Comparison of ENCODE assay signal across 14 cellular contexts in genomic region chrX:41118156-41118555, GRCh38. TPM values are rescaled to one million over a fixed set of nuclear protein-coding genes. Genes with fewer than 3 reads are reported as not detected.
A peak's percentile ranks its signal among the peaks of the same experiment; 100 is the strongest.
DNase-seq lines count a peak whose midpoint lies in the region; ATAC-seq and TF ChIP-seq lines count a peak whose summit lies in the region.
"Had no signal": no experiment of that assay in that cellular context is flagged by ENCODE, and none has a peak within 500 bp of the region (broad histone marks: within the 10 kb centered on the region; RNA-seq: fewer than 3 reads in every experiment).

No MANE protein-coding gene starts in this region.

- ATAC-seq in CD4-positive, alpha-beta T cell (ENCODE audit: poor library complexity): no peak
- peak; percentile 58 for ATAC-seq in activated T-helper 17 cell treated with anti-CD3 and anti-CD28 coated beads, Interleukin-2, amount 50 U/mL, for 72 hours (replicated peaks)
- no peak for ATAC-seq in naive thymus-derived CD8-positive, alpha-beta T cell
- no peak for ATAC-seq in HG03378 (IDR thresholded peaks at IDR 0.05; ENCODE audit: unreplicated experiment)
- ATAC-seq: right lobe of liver had no signal

- H2BK5ac ChIP-seq in H9 (ENCODE audit: insufficient read length, low read length): no peak overlapping the region

- peak overlapping the region; percentile 77 for H3K4me3 Mint-ChIP-seq in CD4-positive, alpha-beta T cell
- H3K4me3 Mint-ChIP-seq in H9: no peak overlapping the region; a peak in 1 of 5 replicates
- peak overlapping the region; percentile 79 for H3K4me3 Mint-ChIP-seq in activated T-helper 17 cell treated with anti-CD3 and anti-CD28 coated beads, Interleukin-2, amount 50 U/mL, for 72 hours
- H3K4me3 Mint-ChIP-seq in naive thymus-derived CD8-positive, alpha-beta T cell: peak overlapping the region in 5 of 10 donors; percentile 13 to 39 (median 26)

- H3K27ac ChIP-seq in CD4-positive, alpha-beta T cell (ENCODE audit: low read depth, low read length): no peak overlapping the region
- H3K27ac ChIP-seq in H9 (ENCODE audit: insufficient read length, low read depth, low read length) (no peak overlapping the region), spleen (peak overlapping the region in 3 of 8 donors; percentile 22 to 46 (median 32))
- H3K27ac ChIP-seq: right lobe of liver, SJSA1 had no signal

- no peak overlapping the region for H3K9ac ChIP-seq in H9 (ENCODE audit: extremely low read depth, insufficient read length, low read length)

- no peak overlapping the region for H2BK20ac ChIP-seq in H9 (ENCODE audit: low read depth, low read length, poor library complexity, severe bottlenecking)

- no peaks in the 10 kb centered on the region for H4K20me1 ChIP-seq in H9 (ENCODE audit: control insufficient read depth, insufficient read depth, insufficient read length)

- H3T11ph ChIP-seq in H9 (ENCODE audit: low read length): no peak overlapping the region

- H3K23me2 ChIP-seq in H9 (ENCODE audit: insufficient read length, low read depth, low read length, poor library complexity, severe bottlenecking): no peaks in the 10 kb centered on the region

- POLR2A ChIA-PET in CD4-positive, alpha-beta T cell (lab: Charles Lee): no interaction called here
- POLR2A ChIA-PET in naive thymus-derived CD8-positive, alpha-beta T cell (lab: Charles Lee): interaction anchor here (0.7 kb wide), 1 partner anchor 389 kb away, joined by 4 read pairs; no protein-coding TSS in a partner anchor

- no peak overlapping the region for H4K5ac ChIP-seq in H9 (ENCODE audit: insufficient read length, low read depth, low read length)

- no peak overlapping the region for H2AFZ ChIP-seq in H9 (ENCODE audit: low read length)

- peaks cover 3% of the 10 kb centered on the region for H3K36me3 Mint-ChIP-seq in CD4-positive, alpha-beta T cell (ENCODE audit: low read depth)
- peaks cover 14 to 47% (median 26%) of the 10 kb centered on the region in 3 experiments for H3K36me3 Mint-ChIP-seq in H9 (ENCODE audit: insufficient read depth in 1 of 3, low read depth in 3 of 3)
- peaks cover 14% of the 10 kb centered on the region for H3K36me3 Mint-ChIP-seq in activated T-helper 17 cell treated with anti-CD3 and anti-CD28 coated beads, Interleukin-2, amount 50 U/mL, for 72 hours (ENCODE audit: low read depth)
- H3K36me3 Mint-ChIP-seq in naive thymus-derived CD8-positive, alpha-beta T cell: no peaks in the 10 kb centered on the region

- no peak overlapping the region for H3K4ac ChIP-seq in H9 (ENCODE audit: low read depth, low read length)

- CTCF ChIA-PET in CD4-positive, alpha-beta T cell (lab: Charles Lee): no interaction called here

- H3K14ac ChIP-seq in H9 (ENCODE audit: insufficient read depth, low read length): no peak overlapping the region

- no peak overlapping the region for H2BK120ac ChIP-seq in H9 (ENCODE audit: low read depth, low read length, poor library complexity, severe bottlenecking)

- H3K9me3 ChIP-seq in CD4-positive, alpha-beta T cell (ENCODE audit: control insufficient read depth, low read length): no peaks in the 10 kb centered on the region
- no peaks in the 10 kb centered on the region for H3K9me3 ChIP-seq in H9 (ENCODE audit: control insufficient read depth, low read depth, low read length)
- peaks cover 0 to 11% (median 0%) of the 10 kb centered on the region in 8 donors for H3K9me3 ChIP-seq in spleen
- H3K9me3 ChIP-seq: right lobe of liver, SJSA1 had no signal

- no peak overlapping the region for H3K23ac ChIP-seq in H9 (ENCODE audit: insufficient read length, low read depth, low read length)

- H2BK12ac ChIP-seq in H9 (ENCODE audit: insufficient read length, low read depth, low read length): no peak overlapping the region

- H3K4me2 ChIP-seq in H9 (ENCODE audit: insufficient read depth, insufficient read length, low read length): peak overlapping the region; percentile 37

- no peaks in the 10 kb centered on the region for H3K27me3 Mint-ChIP-seq in CD4-positive, alpha-beta T cell
- H3K27me3 Mint-ChIP-seq in H9 (ENCODE audit: low read depth): 0 out of 2 replicates have a peak, but pooled peaks cover 1% of the 10 kb centered on the region
- no peaks in the 10 kb centered on the region for H3K27me3 Mint-ChIP-seq in activated T-helper 17 cell treated with anti-CD3 and anti-CD28 coated beads, Interleukin-2, amount 50 U/mL, for 72 hours
- no peaks in the 10 kb centered on the region for H3K27me3 Mint-ChIP-seq in naive thymus-derived CD8-positive, alpha-beta T cell

- no CpG with 5 or more reads among the region's 5 CpGs for WGBS in H9 (ENCODE audit: extremely low coverage, insufficient read length, low lambda C conversion rate)
- 46 to 67% (median 55%) methylated on average over 5 of the region's 5 CpGs for WGBS in spleen, 5 donors

- no peak overlapping the region for H4K91ac ChIP-seq in H9 (ENCODE audit: insufficient read length, low read depth, low read length)

- peaks cover 88% of the 10 kb centered on the region for H3K79me2 ChIP-seq in H9 (ENCODE audit: insufficient read depth, low read length)

- no peaks in the 10 kb centered on the region for H3K27me3 ChIP-seq in CD4-positive, alpha-beta T cell (ENCODE audit: control insufficient read depth, insufficient read depth, low read length)
- no peaks in the 10 kb centered on the region for H3K27me3 ChIP-seq in H9 (ENCODE audit: insufficient read depth, low read length)
- no peaks in the 10 kb centered on the region for H3K27me3 ChIP-seq in spleen (replicated peaks in 1 of 7)
- H3K27me3 ChIP-seq: right lobe of liver, SJSA1 had no signal

- H3K79me1 ChIP-seq in H9 (ENCODE audit: insufficient read depth, low read depth, low read length, poor library complexity, severe bottlenecking): no peaks in the 10 kb centered on the region

- no peak overlapping the region for H3K56ac ChIP-seq in H9 (ENCODE audit: insufficient read length, low read depth, low read length)

- DNase-seq in CD4-positive, alpha-beta T cell: no peak
- DNase-seq in H9: no peak
- no peak for DNase-seq in naive thymus-derived CD8-positive, alpha-beta T cell
- no peak for DNase-seq in spleen
- no peak for DNase-seq in NCI-H2196 (lab: John Stamatoyannopoulos, UW; ENCODE audit: unreplicated experiment)
- no peak for DNase-seq in mucosa of gallbladder (ENCODE audit: low spot score)
- DNase-seq: foreskin fibroblast, H7, NCI-H1105 treated with DMSO at 0.1 percent for 48 hours, NCI-H345, right lobe of liver had no signal

- intact Hi-C loops in CD4-positive, alpha-beta T cell (cut with DNase I, micrococcal nuclease): loop anchor here (5.0 to 10.0 kb wide), 5 partner anchors 103 to 466 kb away; no protein-coding TSS in a partner anchor
- intact Hi-C loops in spleen (cut with DNase I; ENCODE audit: low total_unique reads): loop anchor here (5.0 kb wide), 1 partner anchor 241 kb away; no protein-coding TSS in a partner anchor

- peaks cover 76% of the 10 kb centered on the region for H3K4me1 Mint-ChIP-seq in CD4-positive, alpha-beta T cell (ENCODE audit: low read depth)
- H3K4me1 Mint-ChIP-seq in H9: peaks cover 47 to 75% of the 10 kb centered on the region in 2 experiments
- peaks cover 44% of the 10 kb centered on the region for H3K4me1 Mint-ChIP-seq in activated T-helper 17 cell treated with anti-CD3 and anti-CD28 coated beads, Interleukin-2, amount 50 U/mL, for 72 hours
- peaks cover 20 to 86% (median 71%) of the 10 kb centered on the region in 4 donors for H3K4me1 Mint-ChIP-seq in naive thymus-derived CD8-positive, alpha-beta T cell

- TF ChIP-seq CTCF in CD4-positive, alpha-beta T cell (IDR thresholded peaks at IDR 0.05): no peak
- TF ChIP-seq CTCF in H9 (conservative IDR thresholded peaks at IDR 0.05) (no peak), spleen (IDR thresholded peaks at IDR 0.05 in 8 of 11, conservative IDR thresholded peaks at IDR 0.05 in 3 of 11) (no peak)

- no peak overlapping the region for H3K18ac ChIP-seq in H9 (ENCODE audit: insufficient read length, low read depth, low read length)

- peaks cover 0 to 4% (median 0%) of the 10 kb centered on the region in 6 donors for H3K36me3 ChIP-seq in spleen
- H3K36me3 ChIP-seq: right lobe of liver, SJSA1 had no signal

- H3K27ac Mint-ChIP-seq in CD4-positive, alpha-beta T cell: peak overlapping the region; percentile 80
- H3K27ac Mint-ChIP-seq in H9: peak overlapping the region in 1 of 3 experiments; percentile 81; a peak in 2 of 7 replicates
- peak overlapping the region; percentile 87 for H3K27ac Mint-ChIP-seq in activated T-helper 17 cell treated with anti-CD3 and anti-CD28 coated beads, Interleukin-2, amount 50 U/mL, for 72 hours
- peak overlapping the region in 8 of 10 donors; percentile 36 to 87 (median 58) for H3K27ac Mint-ChIP-seq in naive thymus-derived CD8-positive, alpha-beta T cell

- H3K4me1 ChIP-seq in H9 (ENCODE audit: insufficient read depth, low read length) (peaks cover 12% of the 10 kb centered on the region; the same call in 1 of the 2 replicates), spleen (peaks cover 32 to 99% (median 87%) of the 10 kb centered on the region in 6 donors)
- H3K4me1 ChIP-seq: SJSA1 had no signal

- no peak overlapping the region for H2AK5ac ChIP-seq in H9 (ENCODE audit: insufficient read length, low read length)

- H3K9me3 Mint-ChIP-seq in CD4-positive, alpha-beta T cell: no peaks in the 10 kb centered on the region
- peaks cover 49 to 64% of the 10 kb centered on the region in 2 experiments for H3K9me3 Mint-ChIP-seq in H9
- no peaks in the 10 kb centered on the region for H3K9me3 Mint-ChIP-seq in activated T-helper 17 cell treated with anti-CD3 and anti-CD28 coated beads, Interleukin-2, amount 50 U/mL, for 72 hours
- H3K9me3 Mint-ChIP-seq in naive thymus-derived CD8-positive, alpha-beta T cell: no peaks in the 10 kb centered on the region

- H3K4me3 ChIP-seq in spleen: peak overlapping the region in 1 of 8 donors; percentile 11
- H3K4me3 ChIP-seq: right lobe of liver, SJSA1 had no signal

- TF ChIP-seq POLR2A in spleen (IDR thresholded peaks at IDR 0.05): no peak

- no peak overlapping the region for H2BK15ac ChIP-seq in H9 (ENCODE audit: low read depth, low read length)

- H4K8ac ChIP-seq in H9 (replicated peaks; ENCODE audit: insufficient read length, low read depth, low read length): no peak overlapping the region

RNA-seq across cellular contexts. Expression of gene USP9X, which starts 32.9 kb away (rescaled TPM):
- total RNA-seq in CD4-positive, alpha-beta T cell: 10 to 100 TPM; 70.4 to 74.8 TPM
- total RNA-seq in H9 (2021) (268 and 284 TPM in 2 replicates), spleen (100 to 1,000 TPM in 3 of 7 donors, 10 to 100 TPM in 4; 82.7 to 116 (median 95.3) TPM), mucosa of gallbladder (90.5 TPM)
- 10 to 100 TPM; 49.3 to 63.3 TPM for total RNA-seq in activated T-helper 17 cell treated with anti-CD3 and anti-CD28 coated beads, Interleukin-2, amount 50 U/mL, for 72 hours
- total RNA-seq in naive thymus-derived CD8-positive, alpha-beta T cell: 10 to 100 TPM; 68.7 to 75.4 TPM
- polyA plus RNA-seq in naive thymus-derived CD8-positive, alpha-beta T cell: 10 to 100 TPM; 20.0 to 27.1 (median 23.9) TPM
- polyA plus RNA-seq in spleen: 1 to 10 TPM; 8.0 to 9.0 (median 8.3) TPM

Comparison
In these comparisons a context has a peak if more than half of its experiments do, and no peak if none do; other contexts are left out.
1. H3K4me3 Mint-ChIP-seq: peak in CD4-positive, alpha-beta T cell (single experiment) and activated T-helper 17 cell treated with anti-CD3 and anti-CD28 coated beads, Interleukin-2, amount 50 U/mL, for 72 hours (single experiment); none in H9 (0 of 2).